ENCODE assay signal across 2 cellular contexts in the genomic region with DNA sequence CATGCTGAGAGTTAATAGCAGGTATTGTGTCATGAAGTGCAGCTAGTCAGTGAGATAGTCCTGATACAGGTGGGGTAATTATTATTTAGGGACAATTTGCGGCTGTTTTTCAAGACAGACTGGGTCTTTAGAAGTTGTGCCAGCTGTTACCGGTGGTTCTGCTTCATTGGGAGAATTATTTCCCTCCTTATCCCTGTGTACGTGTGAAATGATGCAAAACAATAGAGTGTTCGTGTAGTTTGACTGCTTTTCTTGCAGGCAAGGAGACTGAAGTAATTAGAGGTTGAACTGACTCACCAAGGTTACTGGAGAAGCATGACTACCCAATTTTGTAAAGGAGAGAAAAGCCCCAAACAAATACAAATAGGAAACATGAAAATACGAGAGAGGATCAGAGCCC.
TF ChIP-seq lines count a peak whose summit lies in the region.

No MANE protein-coding gene starts in this region.

TF ChIP-seq in HCT116, 20 proteins besides CTCF, POLR2A, EP300 and RAD21 (continued from another document):
- TF ChIP-seq, protein P1, sequence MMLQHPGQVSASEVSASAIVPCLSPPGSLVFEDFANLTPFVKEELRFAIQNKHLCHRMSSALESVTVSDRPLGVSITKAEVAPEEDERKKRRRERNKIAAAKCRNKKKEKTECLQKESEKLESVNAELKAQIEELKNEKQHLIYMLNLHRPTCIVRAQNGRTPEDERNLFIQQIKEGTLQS (IDR thresholded peaks at IDR 0.05), result no peak
- TF ChIP-seq, protein P2, sequence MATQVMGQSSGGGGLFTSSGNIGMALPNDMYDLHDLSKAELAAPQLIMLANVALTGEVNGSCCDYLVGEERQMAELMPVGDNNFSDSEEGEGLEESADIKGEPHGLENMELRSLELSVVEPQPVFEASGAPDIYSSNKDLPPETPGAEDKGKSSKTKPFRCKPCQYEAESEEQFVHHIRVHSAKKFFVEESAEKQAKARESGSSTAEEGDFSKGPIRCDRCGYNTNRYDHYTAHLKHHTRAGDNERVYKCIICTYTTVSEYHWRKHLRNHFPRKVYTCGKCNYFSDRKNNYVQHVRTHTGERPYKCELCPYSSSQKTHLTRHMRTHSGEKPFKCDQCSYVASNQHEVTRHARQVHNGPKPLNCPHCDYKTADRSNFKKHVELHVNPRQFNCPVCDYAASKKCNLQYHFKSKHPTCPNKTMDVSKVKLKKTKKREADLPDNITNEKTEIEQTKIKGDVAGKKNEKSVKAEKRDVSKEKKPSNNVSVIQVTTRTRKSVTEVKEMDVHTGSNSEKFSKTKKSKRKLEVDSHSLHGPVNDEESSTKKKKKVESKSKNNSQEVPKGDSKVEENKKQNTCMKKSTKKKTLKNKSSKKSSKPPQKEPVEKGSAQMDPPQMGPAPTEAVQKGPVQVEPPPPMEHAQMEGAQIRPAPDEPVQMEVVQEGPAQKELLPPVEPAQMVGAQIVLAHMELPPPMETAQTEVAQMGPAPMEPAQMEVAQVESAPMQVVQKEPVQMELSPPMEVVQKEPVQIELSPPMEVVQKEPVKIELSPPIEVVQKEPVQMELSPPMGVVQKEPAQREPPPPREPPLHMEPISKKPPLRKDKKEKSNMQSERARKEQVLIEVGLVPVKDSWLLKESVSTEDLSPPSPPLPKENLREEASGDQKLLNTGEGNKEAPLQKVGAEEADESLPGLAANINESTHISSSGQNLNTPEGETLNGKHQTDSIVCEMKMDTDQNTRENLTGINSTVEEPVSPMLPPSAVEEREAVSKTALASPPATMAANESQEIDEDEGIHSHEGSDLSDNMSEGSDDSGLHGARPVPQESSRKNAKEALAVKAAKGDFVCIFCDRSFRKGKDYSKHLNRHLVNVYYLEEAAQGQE (IDR thresholded peaks at IDR 0.05; ENCODE audit: low read depth), result no peak
- TF ChIP-seq ZBTB33 (IDR thresholded peaks at IDR 0.05; ENCODE audit: extremely low read depth, insufficient replicate concordance, low read length) (no peak), CEBPB (IDR thresholded peaks at IDR 0.05; ENCODE audit: low read depth) (no peak), POLR2AphosphoS5 (IDR thresholded peaks at IDR 0.05; ENCODE audit: low read depth, low read length) (no peak)

TF ChIP-seq in K562, 482 proteins besides CTCF, POLR2A, EP300 and RAD21 (continued from another document):
- TF ChIP-seq DPF2 (IDR thresholded peaks at IDR 0.05) (0 out of 2 replicates have a peak, but pooled peaks have one; percentile 31), DEAF1 (CRISPR knock-in tag; IDR thresholded peaks at IDR 0.05) (0 out of 2 replicates have a peak, but pooled peaks have one; percentile 4), RFX1 (IDR thresholded peaks at IDR 0.05) (peak; percentile 23; the same call in 1 of the 2 replicates)
- TF ChIP-seq, protein P1 (IDR thresholded peaks at IDR 0.05), result peak; percentile 55
- TF ChIP-seq, protein P1 (CRISPR knock-in tag; conservative IDR thresholded peaks at IDR 0.05), result no peak
TF ChIP-seq in K562: peak in this region for 5.
